8 cellular contexts compared by ENCODE assay signal in genomic region chr7:125643302-125643701, GRCh38.
"Had no signal": no experiment of that assay in that cellular context is flagged by ENCODE, and none has a peak within 500 bp of the region (broad histone marks: within the 10 kb centered on the region; RNA-seq: fewer than 3 reads in every experiment).

No MANE protein-coding gene starts in this region.

- DNase-seq: GDM1, GF-D8 had no signal

- ATAC-seq: GM12878 had no signal

- H3K4me3 ChIP-seq: GM12878 had no signal

- FAIRE-seq: G401.6, GM12878, GM12891, GM12892, GM18507, GM19239 had no signal
